21 cellular contexts compared by ENCODE assay signal in the genomic region with DNA sequence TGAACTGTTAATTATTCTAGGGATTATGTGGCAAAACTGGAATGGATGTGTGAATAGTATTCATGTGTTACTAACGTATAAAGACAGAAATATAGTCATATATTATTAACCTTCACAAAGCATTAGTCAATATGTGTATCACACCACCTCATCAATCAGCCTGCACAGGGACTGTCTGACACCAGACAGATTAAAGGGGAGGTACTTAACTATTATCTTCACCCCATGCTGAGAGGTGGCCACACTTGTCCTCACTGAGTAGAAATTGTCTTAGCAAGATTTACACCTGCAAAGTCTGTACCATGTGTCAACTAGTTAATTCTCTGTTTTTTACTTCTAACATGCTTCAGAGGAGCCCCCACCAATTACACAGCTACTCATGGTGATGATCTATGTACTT.
"Had no signal": no experiment of that assay in that cellular context is flagged by ENCODE, and none has a peak within 500 bp of the region (broad histone marks: within the 10 kb centered on the region; RNA-seq: fewer than 3 reads in every experiment).

No MANE protein-coding gene starts in this region.

- H3K4me3 ChIP-seq: gastrocnemius medialis, hepatocyte, left ventricle myocardium inferior, lung, mucosa of descending colon, skin epidermis, testis, transverse colon had no signal

- H3K4me2 ChIP-seq: hepatocyte had no signal

- H3K27ac ChIP-seq: gastrocnemius medialis, hepatocyte, left ventricle myocardium inferior, skin epidermis, testis, transverse colon had no signal

- H3K27me3 ChIP-seq: gastrocnemius medialis, hepatocyte, testis, transverse colon had no signal

- DNase-seq: activated CD4-positive, alpha-beta memory T cell treated with anti-CD3 and anti-CD28 coated beads, Interleukin-2, amount 10 ng/mL, durations not matched to agents 7 days and 5 days; activated CD4-positive, alpha-beta T cell treated with anti-CD3 and anti-CD28 coated beads for 1 hour; activated CD4-positive, alpha-beta T cell treated with anti-CD3 and anti-CD28 coated beads, Interleukin-2, amount 10 ng/mL, durations not matched to agents 7 days and 5 days; activated T-cell treated with anti-CD3 and anti-CD28 coated beads, Interleukin-2, amount 50 U/mL, for 4 hours; anterior cingulate cortex; dermis blood vessel endothelial cell; effector memory CD4-positive, alpha-beta T cell; gastrocnemius medialis; glutamatergic neuron; islet precursor cell; left ventricle myocardium inferior; mucosa of descending colon; stimulated activated CD4-positive, alpha-beta T cell treated with anti-CD3 and anti-CD28 coated beads, Interleukin-12 subunit alpha, Interleukin-12 subunit beta, amount 100 ng/mL, for 4 hours; stimulated activated CD4-positive, alpha-beta T cell treated with anti-CD3 and anti-CD28 coated beads, Interleukin-4, amount 100 ng/mL, for 1 hour; stimulated activated naive CD8-positive, alpha-beta T cell treated with anti-CD3 and anti-CD28 coated beads, Interleukin-15, Interleukin-2, amounts not matched to agents 100 U/mL and 50 U/mL, for 24 hours; T-helper 2 cell; testis; transverse colon had no signal

- H3K4me1 ChIP-seq: testis, transverse colon had no signal

- H3K36me3 ChIP-seq: gastrocnemius medialis, left ventricle myocardium inferior, transverse colon had no signal

- H3K79me2 ChIP-seq: hepatocyte had no signal
